Comparison of ENCODE assay signal across 9 cellular contexts in the genomic region with DNA sequence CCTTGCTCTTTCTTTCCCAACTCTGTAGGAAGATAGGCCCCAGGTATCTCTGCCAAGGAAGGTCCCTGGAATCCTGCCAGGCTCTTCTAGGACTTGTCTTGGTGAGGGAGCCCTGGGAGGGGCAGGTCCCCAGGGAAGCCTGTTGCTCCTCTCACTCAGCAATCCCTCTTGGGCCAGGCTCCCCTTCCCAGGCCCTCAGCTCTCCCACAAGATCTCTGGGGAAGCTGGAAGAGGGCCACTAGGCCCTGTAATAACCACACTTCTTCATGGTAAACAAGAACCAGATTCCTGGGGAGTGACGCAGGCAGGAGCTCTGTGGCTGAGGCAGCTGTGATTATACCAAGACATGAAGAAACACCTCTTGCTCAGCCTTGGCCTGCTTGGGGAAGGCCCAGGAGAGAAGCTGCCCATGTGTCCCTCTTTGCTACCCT. TPM values are rescaled to one million over a fixed set of nuclear protein-coding genes. Genes with fewer than 3 reads are reported as not detected.
A peak's percentile ranks its signal among the peaks of the same experiment; 100 is the strongest.
DNase-seq lines count a peak whose midpoint lies in the region; TF ChIP-seq lines count a peak whose summit lies in the region.
"Had no signal": no experiment of that assay in that cellular context is flagged by ENCODE, and none has a peak within 500 bp of the region (broad histone marks: within the 10 kb centered on the region; RNA-seq: fewer than 3 reads in every experiment).

No MANE protein-coding gene starts in this region.

- no peak overlapping the region for H3K4me3 Mint-ChIP-seq in endothelial cell (ENCODE audit: unreplicated experiment)
- H3K4me3 Mint-ChIP-seq: brain had no signal

- no peaks in the 10 kb centered on the region for H3K36me3 ChIP-seq in rectal smooth muscle tissue (ENCODE audit: control insufficient read depth, insufficient read depth, low read length)

- peak overlapping the region; percentile 88 for H3K27ac ChIP-seq in rectal smooth muscle tissue (ENCODE audit: low read depth, low read length)

- peaks cover 20% of the 10 kb centered on the region for H3K4me1 ChIP-seq in rectal smooth muscle tissue (ENCODE audit: control insufficient read depth, insufficient read depth, low read length)

- TF ChIP-seq CTCF in fibroblast of villous mesenchyme (IDR thresholded peaks at IDR 0.05; ENCODE audit: insufficient read depth, low read depth, low read length) (no peak), endothelial cell (IDR thresholded peaks at IDR 0.05; ENCODE audit: unreplicated experiment) (no peak)

- no peaks in the 10 kb centered on the region for H3K36me3 Mint-ChIP-seq in endothelial cell (ENCODE audit: low read depth, unreplicated experiment)
- H3K36me3 Mint-ChIP-seq: brain had no signal

- H3K9me3 Mint-ChIP-seq in endothelial cell (ENCODE audit: unreplicated experiment) = no peaks in the 10 kb centered on the region

- no peak overlapping the region for H3K9ac ChIP-seq in rectal smooth muscle tissue (ENCODE audit: low read length)

- in situ Hi-C loops in Caki2 (cut with HindIII; ENCODE audit: low pct_unique_long_range_greater_than_20kb, low sequenced_read_pairs) = no loop called here

- H3K27me3 ChIP-seq in rectal smooth muscle tissue (ENCODE audit: control insufficient read depth, insufficient read depth, low read length) = no peaks in the 10 kb centered on the region

- peak; percentile 29 for DNase-seq in Caki2 (ENCODE audit: low read depth)
- DNase-seq in RKO (ENCODE audit: low spot score) = peak; percentile 48
- DNase-seq in fibroblast of villous mesenchyme (ENCODE audit: low read depth) = peak; percentile 100
- no peak for DNase-seq in activated CD8-positive, alpha-beta memory T cell treated with anti-CD3 and anti-CD28 coated beads, Interleukin-2, amount 50 U/mL, for 48 hours
- DNase-seq in endothelial cell (ENCODE audit: low spot score) = no peak
- DNase-seq in putamen (ENCODE audit: low spot score) = no peak
- no peak for DNase-seq in NCI-H526 (lab: John Stamatoyannopoulos, UW)

- peaks cover 9% of the 10 kb centered on the region for H3K4me1 Mint-ChIP-seq in endothelial cell (ENCODE audit: unreplicated experiment)

- H3K4me3 ChIP-seq in fibroblast of villous mesenchyme (ENCODE audit: low read depth, low read length) (no peak overlapping the region), rectal smooth muscle tissue (ENCODE audit: low read length) (peak overlapping the region; percentile 5)

- no peaks in the 10 kb centered on the region for H3K27me3 Mint-ChIP-seq in endothelial cell (ENCODE audit: unreplicated experiment)

- H3K27ac Mint-ChIP-seq in endothelial cell (ENCODE audit: unreplicated experiment) = no peak overlapping the region

RNA-seq across cellular contexts. Expression of a gene that starts 9.9 kb away (rescaled TPM):
- 28.4 and 30.9 TPM in 2 replicates for total RNA-seq in Caki2 (2014; rRNA removed; shearing (Covaris generic); ENCODE audit: low replicate concordance)
- total RNA-seq in fibroblast of villous mesenchyme = 45.3 and 46.4 TPM in 2 replicates
- 109 TPM for total RNA-seq in endothelial cell (ENCODE audit: unreplicated experiment)

RNA-seq across cellular contexts. Expression of a gene that starts 39.4 kb away (rescaled TPM):
- total RNA-seq in Caki2 (2014; rRNA removed; shearing (Covaris generic); ENCODE audit: low replicate concordance) = 5.1 and 9.2 TPM in 2 replicates
- 37.4 and 46.2 TPM in 2 replicates for total RNA-seq in fibroblast of villous mesenchyme
- total RNA-seq in endothelial cell (ENCODE audit: unreplicated experiment) = 3.2 TPM

Comparison
In these comparisons a context has a peak if more than half of its experiments do, and no peak if none do; other contexts are left out.
1. DNase-seq: peak in Caki2 (single experiment), RKO (single experiment) and fibroblast of villous mesenchyme (single experiment); none in activated CD8-positive, alpha-beta memory T cell treated with anti-CD3 and anti-CD28 coated beads, Interleukin-2, amount 50 U/mL, for 48 hours (single experiment), endothelial cell (single experiment), putamen (single experiment) and NCI-H526 (0 of 2).